ENCODE assay signal across 1 cellular context in genomic region chr19:57280165-57280912, GRCh38.
A peak's percentile ranks its signal among the peaks of the same experiment; 100 is the strongest.
TF ChIP-seq lines count a peak whose summit lies in the region.

Gene ZNF460 (plus strand): TSS chr19:57280485. CDS start chr19:57280807, 322 bp downstream.

TF ChIP-seq in HepG2, 621 proteins besides CTCF, POLR2A, EP300 and RAD21 (continued from another document and continues in another):
- TF ChIP-seq STAT6 (CRISPR knock-in tag; IDR thresholded peaks at IDR 0.05; ENCODE audit: borderline replicate concordance) (peak; percentile 80; the same call in 1 of the 2 replicates), ARID4A (CRISPR knock-in tag; IDR thresholded peaks at IDR 0.05; ENCODE audit: borderline replicate concordance) (peak; percentile 96), ZNF598 (CRISPR knock-in tag; IDR thresholded peaks at IDR 0.05; ENCODE audit: borderline replicate concordance) (0 out of 2 replicates have a peak, but pooled peaks have one; percentile 23), JARID2 (CRISPR knock-in tag; IDR thresholded peaks at IDR 0.05; ENCODE audit: insufficient replicate concordance) (no peak), FOXA3 (CRISPR knock-in tag; IDR thresholded peaks at IDR 0.05) (peak; percentile 58; the same call in 1 of the 2 replicates), ZNF652 (CRISPR knock-in tag; IDR thresholded peaks at IDR 0.05; ENCODE audit: borderline replicate concordance, low read depth) (no peak; the same call in 1 of the 2 replicates), SMARCE1 (IDR thresholded peaks at IDR 0.05; ENCODE audit: borderline replicate concordance) (no peak), ZBTB2 (CRISPR knock-in tag; IDR thresholded peaks at IDR 0.05; ENCODE audit: low read depth) (no peak), SIX4 (CRISPR knock-in tag; IDR thresholded peaks at IDR 0.05) (no peak; the same call in 1 of the 2 replicates), ZNF724P (CRISPR knock-in tag; IDR thresholded peaks at IDR 0.05; ENCODE audit: borderline replicate concordance) (no peak), ZNF543 (CRISPR knock-in tag; IDR thresholded peaks at IDR 0.05) (peak; percentile 28; the same call in 1 of the 2 replicates), MAZ (IDR thresholded peaks at IDR 0.05; ENCODE audit: borderline replicate concordance, low read depth, low read length) (0 out of 2 replicates have a peak, but pooled peaks have one; percentile 47), MAZ (CRISPR knock-in tag; IDR thresholded peaks at IDR 0.05; ENCODE audit: low read depth) (peak; percentile 66; the same call in 1 of the 2 replicates), ELF1 (CRISPR knock-in tag; IDR thresholded peaks at IDR 0.05) (peak; percentile 51), CENPX (CRISPR knock-in tag; IDR thresholded peaks at IDR 0.05) (no peak), AHR (CRISPR knock-in tag; IDR thresholded peaks at IDR 0.05) (no peak; the same call in none of the 2 replicates), ZNF33B (CRISPR knock-in tag; IDR thresholded peaks at IDR 0.05) (no peak), ZBTB1 (CRISPR knock-in tag; IDR thresholded peaks at IDR 0.05; ENCODE audit: borderline replicate concordance) (no peak), ZNF225 (CRISPR knock-in tag; IDR thresholded peaks at IDR 0.05) (0 out of 2 replicates have a peak, but pooled peaks have one; percentile 31), ZSCAN25 (CRISPR knock-in tag; IDR thresholded peaks at IDR 0.05) (0 out of 2 replicates have a peak, but pooled peaks have one; percentile 12), CCDC6 (CRISPR knock-in tag; IDR thresholded peaks at IDR 0.05) (no peak; the same call in 1 of the 2 replicates), BCLAF1 (IDR thresholded peaks at IDR 0.05) (no peak), HNRNPK (IDR thresholded peaks at IDR 0.05; ENCODE audit: low read depth, low read length, poor library complexity, severe bottlenecking) (no peak), ZBTB26 (CRISPR knock-in tag; IDR thresholded peaks at IDR 0.05; ENCODE audit: borderline replicate concordance) (peak; percentile 61; the same call in 1 of the 2 replicates), SMAD3 (CRISPR knock-in tag; IDR thresholded peaks at IDR 0.05) (no peak), YEATS4 (CRISPR knock-in tag; IDR thresholded peaks at IDR 0.05; ENCODE audit: borderline replicate concordance) (peak; percentile 47; the same call in 1 of the 2 replicates), ZNF451 (CRISPR knock-in tag; IDR thresholded peaks at IDR 0.05) (no peak), ZNF557 (CRISPR knock-in tag; IDR thresholded peaks at IDR 0.05) (no peak), RXRA (CRISPR knock-in tag; IDR thresholded peaks at IDR 0.05) (peak; percentile 56; the same call in 1 of the 2 replicates), TEF (CRISPR knock-in tag; IDR thresholded peaks at IDR 0.05) (no peak), ISL2 (CRISPR knock-in tag; IDR thresholded peaks at IDR 0.05) (peak; percentile 38; the same call in 1 of the 2 replicates), RFX3 (CRISPR knock-in tag; IDR thresholded peaks at IDR 0.05) (no peak), POLR2AphosphoS2 (IDR thresholded peaks at IDR 0.05; ENCODE audit: low read depth, low read length) (no peak), HNRNPUL1 (IDR thresholded peaks at IDR 0.05; ENCODE audit: low read depth, low read length) (no peak), NR1H2 (CRISPR knock-in tag; IDR thresholded peaks at IDR 0.05; ENCODE audit: borderline replicate concordance, low read depth) (no peak), TBL1XR1 (IDR thresholded peaks at IDR 0.05; ENCODE audit: borderline replicate concordance, low read length, partially characterized antibody) (peak; percentile 14), TCF7L2 (IDR thresholded peaks at IDR 0.05; ENCODE audit: low read depth, low read length) (no peak), STAT5B (CRISPR knock-in tag; IDR thresholded peaks at IDR 0.05) (no peak), NCOA5 (CRISPR knock-in tag; IDR thresholded peaks at IDR 0.05) (0 out of 2 replicates have a peak, but pooled peaks have one; percentile 13), ZNF850 (CRISPR knock-in tag; conservative IDR thresholded peaks at IDR 0.05) (no peak), RCOR2 (CRISPR knock-in tag; IDR thresholded peaks at IDR 0.05) (no peak), MTF1 (CRISPR knock-in tag; IDR thresholded peaks at IDR 0.05) (no peak), SYNCRIP (IDR thresholded peaks at IDR 0.05; ENCODE audit: insufficient read depth, low read depth, low read length) (no peak), RBAK (CRISPR knock-in tag; IDR thresholded peaks at IDR 0.05) (no peak), ZBTB4 (CRISPR knock-in tag; IDR thresholded peaks at IDR 0.05; ENCODE audit: borderline replicate concordance) (no peak), DZIP1 (CRISPR knock-in tag; IDR thresholded peaks at IDR 0.05) (no peak)
